Comparison of ENCODE assay signal across 16 cellular contexts in the genomic region with DNA sequence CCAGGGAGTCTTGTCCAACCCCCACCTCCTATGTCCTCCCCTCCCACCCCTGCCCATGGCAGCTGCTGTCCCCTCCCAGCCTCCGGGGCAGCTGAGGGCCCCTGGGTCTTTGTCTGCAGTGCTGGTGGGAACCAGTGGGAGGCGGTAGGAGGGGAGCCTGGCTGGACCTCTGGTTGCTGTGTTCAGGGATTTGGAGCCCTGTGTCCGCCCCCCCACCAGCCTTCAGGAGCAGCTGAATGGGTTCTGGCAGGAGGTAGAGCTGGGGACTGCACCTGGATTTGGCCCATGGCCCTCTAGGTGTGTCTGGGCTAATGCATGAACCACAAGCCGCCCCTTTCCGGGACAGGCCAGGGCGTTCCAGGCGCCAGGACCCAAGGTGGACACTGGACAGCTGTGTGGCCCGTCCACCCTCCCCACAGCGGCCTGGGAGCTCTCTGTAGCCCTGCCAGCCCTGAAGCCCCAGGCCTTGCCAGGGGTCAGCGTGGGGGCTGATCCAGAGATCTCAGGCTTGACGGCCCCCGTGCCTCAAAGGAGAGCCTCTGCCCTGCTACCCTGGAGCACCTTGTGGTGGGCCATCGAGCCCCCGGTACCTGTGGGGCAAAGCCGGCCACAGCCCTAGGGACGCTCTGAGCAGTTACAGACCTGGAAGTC. TPM values are rescaled to one million over a fixed set of nuclear protein-coding genes. Genes with fewer than 3 reads are reported as not detected.
DNase-seq lines count a peak whose midpoint lies in the region; ATAC-seq and TF ChIP-seq lines count a peak whose summit lies in the region.
"Had no signal": no experiment of that assay in that cellular context is flagged by ENCODE, and none has a peak within 500 bp of the region (broad histone marks: within the 10 kb centered on the region; RNA-seq: fewer than 3 reads in every experiment).

No MANE protein-coding gene starts in this region.

- H3F3A ChIP-seq in MM.1S (ENCODE audit: insufficient read depth, low read length), result no peaks in the 10 kb centered on the region

- peaks cover 3% of the 10 kb centered on the region for H3K27me3 Mint-ChIP-seq in activated CD4-positive, alpha-beta T cell treated with anti-CD3 and anti-CD28 coated beads for 36 hours
- H3K27me3 Mint-ChIP-seq: activated T-helper 17 cell treated with anti-CD3 and anti-CD28 coated beads, Interleukin-2, amount 50 U/mL, for 72 hours had no signal

- H3K27ac ChIP-seq in left ventricle myocardium inferior (replicated peaks) (no peak overlapping the region), gastrocnemius medialis (no peak overlapping the region), MM.1S (ENCODE audit: low read length) (no peak overlapping the region)
- H3K27ac ChIP-seq: coronary artery, parathyroid adenoma, thoracic aorta had no signal

- H3K27me3 ChIP-seq in left ventricle myocardium inferior (ENCODE audit: low read depth) (peaks cover 28% of the 10 kb centered on the region), gastrocnemius medialis (no peaks in the 10 kb centered on the region), MM.1S (replicated peaks; ENCODE audit: insufficient read depth, low read length) (no peaks in the 10 kb centered on the region; the same call in 1 of the 2 replicates)

- no peaks in the 10 kb centered on the region for H4K20me1 ChIP-seq in MM.1S (ENCODE audit: insufficient read depth, low read length)

- TF ChIP-seq POLR2A in gastrocnemius medialis (IDR thresholded peaks at IDR 0.05), result no peak

- intact Hi-C loops in activated CD4-positive, alpha-beta T cell treated with anti-CD3 and anti-CD28 coated beads for 36 hours (cut with DNase I, micrococcal nuclease), result no loop called here
- intact Hi-C loops in left ventricle myocardium inferior (cut with micrococcal nuclease) (no loop called here), gastrocnemius medialis (cut with DNase I; ENCODE audit: low total_unique reads) (no loop called here)

- H3K9me3 ChIP-seq in left ventricle myocardium inferior (replicated peaks) (no peaks in the 10 kb centered on the region), gastrocnemius medialis (no peaks in the 10 kb centered on the region), MM.1S (replicated peaks; ENCODE audit: insufficient read depth, low read length) (no peaks in the 10 kb centered on the region)
- H3K9me3 ChIP-seq: thoracic aorta had no signal

- TF ChIP-seq CTCF in left ventricle myocardium inferior (IDR thresholded peaks at IDR 0.05; ENCODE audit: borderline replicate concordance) (no peak), gastrocnemius medialis (IDR thresholded peaks at IDR 0.05 in 4 of 5, conservative IDR thresholded peaks at IDR 0.05 in 1 of 5) (no peak), MM.1S (IDR thresholded peaks at IDR 0.05; ENCODE audit: low read length) (no peak)

- POLR2A ChIA-PET in activated CD4-positive, alpha-beta T cell treated with anti-CD3 and anti-CD28 coated beads for 36 hours (lab: Charles Lee), result no interaction called here

- no peak for ATAC-seq in activated CD4-positive, alpha-beta T cell treated with anti-CD3 and anti-CD28 coated beads for 36 hours
- ATAC-seq in gastrocnemius medialis (no peak), esophagus mucosa (no peak)
- ATAC-seq: activated T-helper 17 cell treated with anti-CD3 and anti-CD28 coated beads, Interleukin-2, amount 50 U/mL, for 72 hours had no signal

- no peak overlapping the region for H3K27ac Mint-ChIP-seq in activated CD4-positive, alpha-beta T cell treated with anti-CD3 and anti-CD28 coated beads for 36 hours
- H3K27ac Mint-ChIP-seq: activated B cell treated with CpG ODN at 0.5 μM for 24 hours; activated T-helper 17 cell treated with anti-CD3 and anti-CD28 coated beads, Interleukin-2, amount 50 U/mL, for 72 hours had no signal

- CTCF ChIA-PET in activated CD4-positive, alpha-beta T cell treated with anti-CD3 and anti-CD28 coated beads for 36 hours (lab: Charles Lee), result no interaction called here

- no peaks in the 10 kb centered on the region for H3K9me3 Mint-ChIP-seq in activated CD4-positive, alpha-beta T cell treated with anti-CD3 and anti-CD28 coated beads for 36 hours (ENCODE audit: low read depth)
- H3K9me3 Mint-ChIP-seq: activated B cell treated with CpG ODN at 0.5 μM for 24 hours; activated T-helper 17 cell treated with anti-CD3 and anti-CD28 coated beads, Interleukin-2, amount 50 U/mL, for 72 hours had no signal

- peaks cover 25% of the 10 kb centered on the region for H3K36me3 ChIP-seq in left ventricle myocardium inferior
- H3K36me3 ChIP-seq in gastrocnemius medialis, result peaks cover 0 to 39% of the 10 kb centered on the region in 2 donors
- H3K36me3 ChIP-seq in MM.1S (replicated peaks; ENCODE audit: insufficient read depth, low read length), result no peaks in the 10 kb centered on the region

- DNase-seq in activated CD4-positive, alpha-beta T cell treated with anti-CD3 and anti-CD28 coated beads for 36 hours, result peak; percentile 4
- no peak for DNase-seq in activated CD4-positive, alpha-beta T cell treated with anti-CD3 and anti-CD28 coated beads for 1 hour
- DNase-seq in T-helper 1 cell, result peak in 3 of 5 donors; percentile 0 to 6 (median 5)
- DNase-seq in left ventricle myocardium inferior, result peak; percentile 10
- DNase-seq in gastrocnemius medialis, result peak; percentile 1 to 13
- DNase-seq in MM.1S, result no peak
- DNase-seq in SHP77 (lab: John Stamatoyannopoulos, UW), result no peak
- DNase-seq: activated B cell treated with CpG ODN at 0.5 μM for 24 hours, DMS153, NCI-H2227 treated with DMSO at 0.1 percent for 48 hours, RPMI8226 had no signal

- H3K4me3 ChIP-seq in left ventricle myocardium inferior (no peak overlapping the region), gastrocnemius medialis (no peak overlapping the region), MM.1S (ENCODE audit: low read length) (no peak overlapping the region)
- H3K4me3 ChIP-seq: coronary artery, thoracic aorta had no signal

- no peaks in the 10 kb centered on the region for H3K36me3 Mint-ChIP-seq in activated CD4-positive, alpha-beta T cell treated with anti-CD3 and anti-CD28 coated beads for 36 hours (ENCODE audit: low read depth)

- H2AFZ ChIP-seq in MM.1S (ENCODE audit: low read length), result no peak overlapping the region
- H2AFZ ChIP-seq: parathyroid adenoma had no signal

- H3K4me1 Mint-ChIP-seq in activated CD4-positive, alpha-beta T cell treated with anti-CD3 and anti-CD28 coated beads for 36 hours, result no peaks in the 10 kb centered on the region
- H3K4me1 Mint-ChIP-seq: activated B cell treated with CpG ODN at 0.5 μM for 24 hours; activated T-helper 17 cell treated with anti-CD3 and anti-CD28 coated beads, Interleukin-2, amount 50 U/mL, for 72 hours had no signal

- H3K4me2 ChIP-seq in MM.1S (ENCODE audit: low read depth, low read length), result no peak overlapping the region

- in situ Hi-C loops in gastrocnemius medialis (cut with MboI; ENCODE audit: low sequenced_read_pairs in 4 of 4), result no loop called here

- no peak overlapping the region for H3K4me3 Mint-ChIP-seq in activated CD4-positive, alpha-beta T cell treated with anti-CD3 and anti-CD28 coated beads for 36 hours
- H3K4me3 Mint-ChIP-seq: activated B cell treated with CpG ODN at 0.5 μM for 24 hours; activated T-helper 17 cell treated with anti-CD3 and anti-CD28 coated beads, Interleukin-2, amount 50 U/mL, for 72 hours had no signal

- no peaks in the 10 kb centered on the region for H3K9me2 ChIP-seq in MM.1S (replicated peaks; ENCODE audit: insufficient read depth, low read length)

- H3K9ac ChIP-seq in MM.1S (ENCODE audit: low read length), result no peak overlapping the region
- H3K9ac ChIP-seq: parathyroid adenoma had no signal

- peaks cover 26% of the 10 kb centered on the region for H3K4me1 ChIP-seq in left ventricle myocardium inferior
- no peaks in the 10 kb centered on the region for H3K4me1 ChIP-seq in gastrocnemius medialis
- H3K4me1 ChIP-seq in MM.1S (ENCODE audit: low read length), result no peaks in the 10 kb centered on the region
- H3K4me1 ChIP-seq: parathyroid adenoma had no signal

- no peaks in the 10 kb centered on the region for H3K79me2 ChIP-seq in MM.1S (ENCODE audit: low read length)
- H3K79me2 ChIP-seq: parathyroid adenoma had no signal

RNA-seq across cellular contexts. Expression of a gene that starts 25.4 kb away (rescaled TPM):
- total RNA-seq in activated CD4-positive, alpha-beta T cell treated with anti-CD3 and anti-CD28 coated beads for 36 hours, result 1 to 10 TPM; 1.7 to 2.0 TPM
- total RNA-seq in left ventricle myocardium inferior (187 TPM), gastrocnemius medialis (100 to 1,000 TPM; 112 to 188 (median 180) TPM), esophagus mucosa (101 TPM)

Comparison
In these comparisons a context has a peak if more than half of its experiments do, and no peak if none do; other contexts are left out.
1. DNase-seq: peak in activated CD4-positive, alpha-beta T cell treated with anti-CD3 and anti-CD28 coated beads for 36 hours (single experiment), T-helper 1 cell (3 of 5), left ventricle myocardium inferior (single experiment) and gastrocnemius medialis (2 of 2); none in activated CD4-positive, alpha-beta T cell treated with anti-CD3 and anti-CD28 coated beads for 1 hour (single experiment), MM.1S (single experiment) and SHP77 (0 of 2).
2. RNA of a gene that starts 25.4 kb away (total RNA-seq): 187 TPM in left ventricle myocardium inferior (single experiment), 112 to 188 TPM in gastrocnemius medialis and 101 TPM in esophagus mucosa (single experiment); 1.7 to 2.0 TPM in activated CD4-positive, alpha-beta T cell treated with anti-CD3 and anti-CD28 coated beads for 36 hours; every median in the first group is over 10 times any median in the second.